Comparison of ENCODE assay signal across 12 cellular contexts in the genomic region with DNA sequence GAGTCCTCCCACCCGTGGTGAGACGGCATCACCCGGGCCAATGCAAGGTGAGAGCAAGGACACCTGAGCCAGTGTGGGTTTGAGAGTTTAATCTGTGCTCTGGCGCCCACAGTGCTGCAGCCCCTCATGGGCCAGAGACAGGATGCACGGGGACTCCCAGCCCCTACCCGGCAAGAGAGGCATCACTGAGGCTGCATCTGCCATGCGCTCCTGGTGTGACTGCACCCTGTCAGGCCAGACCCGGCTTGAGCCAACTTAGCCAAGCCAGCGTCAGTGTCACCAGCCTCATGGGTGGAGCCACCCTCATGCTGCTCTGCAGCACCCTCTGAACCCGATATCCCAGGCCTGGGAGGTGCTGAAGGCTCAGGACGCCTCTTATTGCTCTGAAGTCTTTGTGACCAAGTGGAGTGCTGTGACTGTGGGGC. TPM values are rescaled to one million over a fixed set of nuclear protein-coding genes. Genes with fewer than 3 reads are reported as not detected.
A peak's percentile ranks its signal among the peaks of the same experiment; 100 is the strongest.
DNase-seq lines count a peak whose midpoint lies in the region; ATAC-seq, FAIRE-seq and TF ChIP-seq lines count a peak whose summit lies in the region.
"Had no signal": no experiment of that assay in that cellular context is flagged by ENCODE, and none has a peak within 500 bp of the region (broad histone marks: within the 10 kb centered on the region; RNA-seq: fewer than 3 reads in every experiment).

No MANE protein-coding gene starts in this region.

- H4K20me1 ChIP-seq in KMS-11 (ENCODE audit: insufficient read depth): no peaks in the 10 kb centered on the region

- no peak overlapping the region for H3K27ac ChIP-seq in CD8-positive, alpha-beta memory T cell (ENCODE audit: low read depth, low read length)
- H3K27ac ChIP-seq in KMS-11 (no peak overlapping the region), body of pancreas (peak overlapping the region; percentile 25 to 70 (median 52)), prostate gland (no peak overlapping the region)

- no peak for FAIRE-seq in frontal cortex (lab: Jason Lieb, UNC)
- FAIRE-seq: keratinocyte had no signal

- peak overlapping the region in 1 of 8 donors; percentile 20 for H3K27ac Mint-ChIP-seq in CD8-positive, alpha-beta memory T cell
- no peak overlapping the region for H3K27ac Mint-ChIP-seq in neural crest cell (ENCODE audit: unreplicated experiment)

- peaks cover 15% of the 10 kb centered on the region for H3K79me2 ChIP-seq in KMS-11 (ENCODE audit: insufficient read depth, low read depth)

- intact Hi-C loops in body of pancreas (cut with DNase I): no loop called here
- intact Hi-C loops in prostate gland (cut with DNase I): no loop called here

- CTCF ChIA-PET in CD8-positive, alpha-beta memory T cell (lab: Charles Lee): interaction anchor here (1.3 kb wide), 1 partner anchor 57 kb away, joined by 3 read pairs; no protein-coding TSS in a partner anchor

- H3K36me3 Mint-ChIP-seq in CD8-positive, alpha-beta memory T cell: peaks cover 0 to 39% (median 4%) of the 10 kb centered on the region in 3 donors
- H3K36me3 Mint-ChIP-seq in neural crest cell (ENCODE audit: low read depth): peaks cover 9% of the 10 kb centered on the region

- H3K27me3 ChIP-seq in CD8-positive, alpha-beta memory T cell (ENCODE audit: insufficient read depth, low read length, poor library complexity, severe bottlenecking): no peaks in the 10 kb centered on the region
- H3K27me3 ChIP-seq in KMS-11 (ENCODE audit: insufficient read depth, low read depth) (no peaks in the 10 kb centered on the region), body of pancreas (no peaks in the 10 kb centered on the region), prostate gland (replicated peaks; ENCODE audit: insufficient read depth) (no peaks in the 10 kb centered on the region)

- TF ChIP-seq POLR2A in body of pancreas (IDR thresholded peaks at IDR 0.05): no peak
- TF ChIP-seq POLR2A in prostate gland (IDR thresholded peaks at IDR 0.05): no peak

- no peak overlapping the region for H3K9ac ChIP-seq in KMS-11

- no peak overlapping the region for H3K4me3 ChIP-seq in CD8-positive, alpha-beta memory T cell (ENCODE audit: low read length)
- H3K4me3 ChIP-seq in KMS-11 (IDR thresholded peaks at IDR 0.05; ENCODE audit: insufficient read depth, low read depth, low read length) (no peak overlapping the region), body of pancreas (no peak overlapping the region), prostate gland (no peak overlapping the region)

- H2AFZ ChIP-seq in KMS-11 (ENCODE audit: low read depth): no peak overlapping the region

- peak overlapping the region; percentile 98; the same call in 1 of the 2 replicates for H3K4me2 ChIP-seq in KMS-11

- no peaks in the 10 kb centered on the region for H3K27me3 Mint-ChIP-seq in CD8-positive, alpha-beta memory T cell
- H3K27me3 Mint-ChIP-seq in neural crest cell (ENCODE audit: low read depth): peaks cover 8% of the 10 kb centered on the region

- DNase-seq in CD8-positive, alpha-beta memory T cell: no peak
- DNase-seq in body of pancreas (no peak), neural crest cell (ENCODE audit: low read depth, low spot score) (no peak), prostate gland (ENCODE audit: low spot score) (no peak), frontal cortex (ENCODE audit: low spot score in 2 of 2) (no peak), H4 (ENCODE audit: low spot score) (no peak)
- DNase-seq: GOT3, NCI-H1436 had no signal

- TF ChIP-seq CTCF in KMS-11 (conservative IDR thresholded peaks at IDR 0.05; ENCODE audit: low read depth, low read length): no peak
- no peak for TF ChIP-seq CTCF in body of pancreas (IDR thresholded peaks at IDR 0.05)
- no peak for TF ChIP-seq CTCF in neural crest cell (conservative IDR thresholded peaks at IDR 0.05)
- no peak for TF ChIP-seq CTCF in prostate gland (IDR thresholded peaks at IDR 0.05)

- 64 to 79% methylated on average over 3 to 11 of the region's 11 CpGs for WGBS in body of pancreas, 2 donors
- WGBS in prostate gland: 76% methylated on average over 11 of the region's 11 CpGs

- peaks cover 20 to 36% (median 25%) of the 10 kb centered on the region in 3 donors for H3K4me1 Mint-ChIP-seq in CD8-positive, alpha-beta memory T cell
- H3K4me1 Mint-ChIP-seq in neural crest cell: peaks cover 32% of the 10 kb centered on the region

- peaks cover 3% of the 10 kb centered on the region for H3K36me3 ChIP-seq in CD8-positive, alpha-beta memory T cell (ENCODE audit: insufficient read depth, low read length)
- H3K36me3 ChIP-seq in KMS-11 (ENCODE audit: insufficient read depth) (no peaks in the 10 kb centered on the region), body of pancreas (replicated peaks in 1 of 2; ENCODE audit: insufficient read depth in 1 of 2, low read depth in 2 of 2) (peaks cover 0 to 16% of the 10 kb centered on the region in 2 donors), prostate gland (peaks cover 0 to 16% of the 10 kb centered on the region in 2 donors)

- H3K9me3 Mint-ChIP-seq in CD8-positive, alpha-beta memory T cell: no peaks in the 10 kb centered on the region
- no peaks in the 10 kb centered on the region for H3K9me3 Mint-ChIP-seq in neural crest cell

- peak overlapping the region in 4 of 7 donors; percentile 28 to 66 (median 40) for H3K4me3 Mint-ChIP-seq in CD8-positive, alpha-beta memory T cell
- peak overlapping the region; percentile 94 for H3K4me3 Mint-ChIP-seq in neural crest cell

- no peak for ATAC-seq in body of pancreas
- ATAC-seq in HG02973 (IDR thresholded peaks at IDR 0.05; ENCODE audit: unreplicated experiment): no peak

- H3K4me1 ChIP-seq in CD8-positive, alpha-beta memory T cell (ENCODE audit: insufficient read depth, low read length): peaks cover 15% of the 10 kb centered on the region
- H3K4me1 ChIP-seq in KMS-11 (ENCODE audit: low read depth, poor library complexity, severe bottlenecking) (peaks cover 14% of the 10 kb centered on the region), body of pancreas (peaks cover 26% of the 10 kb centered on the region), prostate gland (replicated peaks) (peaks cover 19% of the 10 kb centered on the region)

- no peaks in the 10 kb centered on the region for H3K9me3 ChIP-seq in CD8-positive, alpha-beta memory T cell (ENCODE audit: low read length)
- H3K9me3 ChIP-seq in body of pancreas (no peaks in the 10 kb centered on the region), prostate gland (no peaks in the 10 kb centered on the region)

- POLR2A ChIA-PET in CD8-positive, alpha-beta memory T cell (lab: Charles Lee): no interaction called here

RNA-seq across cellular contexts. Expression of a gene that starts 1.3 kb away (rescaled TPM):
- total RNA-seq in CD8-positive, alpha-beta memory T cell: 10 to 100 TPM in 1 of 2 experiments, 1 to 10 TPM in 1; 8.4 to 10.9 TPM
- 0.14 TPM for polyA plus RNA-seq in CD8-positive, alpha-beta memory T cell
- total RNA-seq in body of pancreas (1 to 10 TPM; 1.8 to 3.3 TPM), neural crest cell (31.2 and 32.0 TPM in 2 replicates), prostate gland (10 to 100 TPM; 18.4 to 26.2 TPM), frontal cortex (4.5 TPM)
- 0.06 and 1.0 TPM in 2 replicates for total RNA-seq in H4 (2014; rRNA removed; shearing (Covaris generic))

RNA-seq across cellular contexts. Expression of a gene that starts 2.7 kb away (rescaled TPM):
- 10 to 100 TPM; 27.3 to 30.9 TPM for total RNA-seq in CD8-positive, alpha-beta memory T cell
- polyA plus RNA-seq in CD8-positive, alpha-beta memory T cell: 14.7 TPM
- total RNA-seq in body of pancreas: 10 to 100 TPM in 1 of 2 donors, 1 to 10 TPM in 1; 7.8 to 15.8 TPM
- 47.3 and 50.2 TPM in 2 replicates for total RNA-seq in neural crest cell
- total RNA-seq in prostate gland: 10 to 100 TPM; 12.7 to 23.7 TPM
- total RNA-seq in frontal cortex: 10.2 TPM
- 20.0 and 24.5 TPM in 2 replicates for total RNA-seq in H4 (2014; rRNA removed; shearing (Covaris generic))

RNA-seq across cellular contexts. Expression of a gene that starts 6.7 kb away (rescaled TPM):
- total RNA-seq in CD8-positive, alpha-beta memory T cell: 10 to 100 TPM; 75.4 to 76.8 TPM
- 30.8 TPM for polyA plus RNA-seq in CD8-positive, alpha-beta memory T cell
- total RNA-seq in body of pancreas (10 to 100 TPM; 32.4 to 59.0 TPM), neural crest cell (68.1 and 69.2 TPM in 2 replicates), prostate gland (100 to 1,000 TPM in 1 of 2 donors, 10 to 100 TPM in 1; 55.9 to 110 TPM), frontal cortex (6.9 TPM)
- total RNA-seq in H4 (2014; rRNA removed; shearing (Covaris generic)): 22.1 and 28.4 TPM in 2 replicates

RNA-seq across cellular contexts. Expression of a gene that starts 11.5 kb away (rescaled TPM):
- total RNA-seq in CD8-positive, alpha-beta memory T cell: 10 to 100 TPM; 28.9 to 29.8 TPM
- 16.5 TPM for polyA plus RNA-seq in CD8-positive, alpha-beta memory T cell
- 10 to 100 TPM; 22.3 to 48.1 TPM for total RNA-seq in body of pancreas
- total RNA-seq in neural crest cell: 37.5 and 38.9 TPM in 2 replicates
- total RNA-seq in prostate gland: 10 to 100 TPM; 38.7 to 69.1 TPM
- total RNA-seq in frontal cortex: 27.3 TPM
- total RNA-seq in H4 (2014; rRNA removed; shearing (Covaris generic)): 8.0 and 9.5 TPM in 2 replicates

RNA-seq across cellular contexts. Expression of a gene that starts 15.5 kb away (rescaled TPM):
- under 1 TPM; 0.13 to 0.24 TPM for total RNA-seq in CD8-positive, alpha-beta memory T cell
- not detected for polyA plus RNA-seq in CD8-positive, alpha-beta memory T cell
- total RNA-seq in body of pancreas (under 1 TPM; 0.66 to 0.78 TPM), neural crest cell (18.9 and 20.2 TPM in 2 replicates), prostate gland (1 to 10 TPM in 1 of 2 donors, under 1 TPM in 1; 0.77 to 5.3 TPM), frontal cortex (15.9 TPM)
- total RNA-seq in H4 (2014; rRNA removed; shearing (Covaris generic)): 0.02 TPM in 2 replicates
- total RNA-seq: RPMI7951 had no signal

Comparison
In these comparisons a context has a peak if more than half of its experiments do, and no peak if none do; other contexts are left out.
1. H3K27ac ChIP-seq: peak in body of pancreas (4 of 4); none in CD8-positive, alpha-beta memory T cell (single experiment), KMS-11 (single experiment) and prostate gland (0 of 2).